Comparison of ENCODE assay signal across 13 cellular contexts in genomic region chr14:102902523-102903247, GRCh38. TPM values are rescaled to one million over a fixed set of nuclear protein-coding genes. Genes with fewer than 3 reads are reported as not detected.
DNase-seq lines count a peak whose midpoint lies in the region; ATAC-seq and TF ChIP-seq lines count a peak whose summit lies in the region.
"Had no signal": no experiment of that assay in that cellular context is flagged by ENCODE, and none has a peak within 500 bp of the region (broad histone marks: within the 10 kb centered on the region; RNA-seq: fewer than 3 reads in every experiment).

No MANE protein-coding gene starts in this region.

- H3K27me3 ChIP-seq in endodermal cell (ENCODE audit: control insufficient read depth, insufficient read depth, low read length, poor library complexity, severe bottlenecking), result no peaks in the 10 kb centered on the region
- H3K27me3 ChIP-seq: left lung, suprapubic skin had no signal

- peaks cover 44% of the 10 kb centered on the region for H3K36me3 Mint-ChIP-seq in endodermal cell (ENCODE audit: low read depth)

- no peaks in the 10 kb centered on the region for H3K4me1 ChIP-seq in endodermal cell (ENCODE audit: control insufficient read depth, insufficient read depth, low read length)
- H3K4me1 ChIP-seq: suprapubic skin had no signal

- H3K27ac ChIP-seq in endodermal cell (ENCODE audit: low read depth, low read length), result no peak overlapping the region
- H3K27ac ChIP-seq: left lung, suprapubic skin had no signal

- peaks cover 24% of the 10 kb centered on the region for H3K36me3 ChIP-seq in endodermal cell (ENCODE audit: control insufficient read depth, insufficient read depth, low read length)

- no peak for DNase-seq in stimulated activated naive CD8-positive, alpha-beta T cell treated with anti-CD3 and anti-CD28 coated beads, Interleukin-15, amount 100 ng/mL, for 72 hours
- DNase-seq in stimulated activated naive CD8-positive, alpha-beta T cell treated with anti-CD3 and anti-CD28 coated beads, Interleukin-15, Interleukin-2, amounts not matched to agents 100 U/mL and 50 U/mL, for 24 hours, result no peak
- DNase-seq in NCI-H2171 (lab: John Stamatoyannopoulos, UW), result peak; percentile 70
- no peak for DNase-seq in endodermal cell
- no peak for DNase-seq in AG08395 (ENCODE audit: low spot score)
- no peak for DNase-seq in globus pallidus (ENCODE audit: low spot score)
- DNase-seq: activated gamma-delta T cell; central memory CD4-positive, alpha-beta T cell; hippocampal formation; left lung had no signal

- no peak overlapping the region for H3K4me3 ChIP-seq in endodermal cell (ENCODE audit: low read length)
- H3K4me3 ChIP-seq: left lung, suprapubic skin had no signal

- TF ChIP-seq CTCF in endodermal cell (conservative IDR thresholded peaks at IDR 0.05), result no peak

- peak overlapping the region; percentile 83 to 92 for H3K27ac Mint-ChIP-seq in stimulated activated naive CD8-positive, alpha-beta T cell treated with anti-CD3 and anti-CD28 coated beads, Interleukin-15, amount 100 ng/mL, for 72 hours
- peak overlapping the region; percentile 16 for H3K27ac Mint-ChIP-seq in endodermal cell

- no peaks in the 10 kb centered on the region for H3K9me3 Mint-ChIP-seq in stimulated activated naive CD8-positive, alpha-beta T cell treated with anti-CD3 and anti-CD28 coated beads, Interleukin-15, amount 100 ng/mL, for 72 hours
- peaks cover 23% of the 10 kb centered on the region for H3K9me3 Mint-ChIP-seq in endodermal cell

- no peak for ATAC-seq in stimulated activated naive CD8-positive, alpha-beta T cell treated with anti-CD3 and anti-CD28 coated beads, Interleukin-15, amount 100 ng/mL, for 72 hours
- no peak for ATAC-seq in stimulated activated naive CD8-positive, alpha-beta T cell treated with anti-CD3 and anti-CD28 coated beads, Interleukin-15, Interleukin-2, amounts not matched to agents 100 U/mL and 50 U/mL, for 24 hours
- ATAC-seq in HG02678 (IDR thresholded peaks at IDR 0.05; ENCODE audit: unreplicated experiment), result no peak
- ATAC-seq: left lung had no signal

- no peak overlapping the region for H3K4me3 Mint-ChIP-seq in stimulated activated naive CD8-positive, alpha-beta T cell treated with anti-CD3 and anti-CD28 coated beads, Interleukin-15, amount 100 ng/mL, for 72 hours
- H3K4me3 Mint-ChIP-seq in endodermal cell, result no peak overlapping the region

- H3K4me1 Mint-ChIP-seq in stimulated activated naive CD8-positive, alpha-beta T cell treated with anti-CD3 and anti-CD28 coated beads, Interleukin-15, amount 100 ng/mL, for 72 hours, result peaks cover 50% of the 10 kb centered on the region
- peaks cover 7% of the 10 kb centered on the region for H3K4me1 Mint-ChIP-seq in endodermal cell

- H3K9ac ChIP-seq in endodermal cell (ENCODE audit: extremely low read depth, low read length, poor library complexity, severe bottlenecking), result no peak overlapping the region

- WGBS in endodermal cell (ENCODE audit: insufficient coverage in 1 of 2, insufficient read length in 1 of 2), 2 experiments, result 85 to 92% methylated on average over 8 to 12 of the region's 12 CpGs

- H3K27me3 Mint-ChIP-seq in stimulated activated naive CD8-positive, alpha-beta T cell treated with anti-CD3 and anti-CD28 coated beads, Interleukin-15, amount 100 ng/mL, for 72 hours, result no peaks in the 10 kb centered on the region
- H3K27me3 Mint-ChIP-seq in endodermal cell (ENCODE audit: insufficient read depth), result no peaks in the 10 kb centered on the region

- peaks cover 22% of the 10 kb centered on the region for H3K9me3 ChIP-seq in endodermal cell (ENCODE audit: control insufficient read depth, low read length)
- H3K9me3 ChIP-seq: left lung, suprapubic skin had no signal

RNA-seq across cellular contexts. Expression of gene AMN, which starts 19.8 kb away (rescaled TPM):
- total RNA-seq in endodermal cell, result 1 to 10 TPM; 1.9 to 3.2 TPM
- polyA plus RNA-seq in endodermal cell (2013, experiment 1 of 2), result 1.6 TPM
- 0.62 TPM for polyA plus RNA-seq in endodermal cell (2013, experiment 2 of 2)
- total RNA-seq: LHCN-M2 had no signal
